In genomic region chr20:32847964-32848363, GRCh38 we compare ENCODE assay signal across 20 cellular contexts. TPM values are rescaled to one million over a fixed set of nuclear protein-coding genes. Genes with fewer than 3 reads are reported as not detected.
DNase-seq lines count a peak whose midpoint lies in the region; ATAC-seq and TF ChIP-seq lines count a peak whose summit lies in the region.
"Had no signal": no experiment of that assay in that cellular context is flagged by ENCODE, and none has a peak within 500 bp of the region (broad histone marks: within the 10 kb centered on the region; RNA-seq: fewer than 3 reads in every experiment).

No MANE protein-coding gene starts in this region.

- no peaks in the 10 kb centered on the region for H3K9me3 ChIP-seq in CD4-positive, alpha-beta T cell (ENCODE audit: control insufficient read depth, low read length)
- H3K9me3 ChIP-seq in T-helper 17 cell (ENCODE audit: control insufficient read depth, low read length, poor library complexity, severe bottlenecking) (no peaks in the 10 kb centered on the region), iPS-20b (ENCODE audit: insufficient read depth, low read depth, low read length) (no peaks in the 10 kb centered on the region), mammary epithelial cell (replicated peaks; ENCODE audit: insufficient read depth, low read length) (no peaks in the 10 kb centered on the region)

- no peak overlapping the region for H2AFZ ChIP-seq in mammary epithelial cell (ENCODE audit: low read depth, low read length)
- H2AFZ ChIP-seq: PC-9 had no signal

- in situ Hi-C loops in mammary epithelial cell (cut with MboI; ENCODE audit: low sequenced_read_pairs in 2 of 2) = no loop called here

- H3K36me3 ChIP-seq in iPS-20b (ENCODE audit: insufficient read depth, low read depth, low read length) (peaks cover 90% of the 10 kb centered on the region), mammary epithelial cell (ENCODE audit: insufficient read depth, low read length) (peaks cover 11% of the 10 kb centered on the region)

- ATAC-seq in activated CD4-positive, alpha-beta T cell treated with anti-CD3 and anti-CD28 coated beads for 36 hours = no peak
- no peak for ATAC-seq in CD4-positive, alpha-beta T cell (ENCODE audit: poor library complexity)
- no peak for ATAC-seq in T-helper 17 cell
- no peak for ATAC-seq in GM21447 (IDR thresholded peaks at IDR 0.05; ENCODE audit: unreplicated experiment)

- TF ChIP-seq CTCF in CD4-positive, alpha-beta T cell (IDR thresholded peaks at IDR 0.05) = no peak
- no peak for TF ChIP-seq CTCF in mammary epithelial cell (conservative IDR thresholded peaks at IDR 0.05 in 1 of 2, IDR thresholded peaks at IDR 0.05 in 1 of 2; ENCODE audit: extremely low read depth in 1 of 2, insufficient read depth in 1 of 2, low read depth in 1 of 2, low read length in 2 of 2)
- TF ChIP-seq CTCF in Calu3 (IDR thresholded peaks at IDR 0.05; ENCODE audit: unreplicated experiment) = no peak

- POLR2A ChIA-PET in activated CD4-positive, alpha-beta T cell treated with anti-CD3 and anti-CD28 coated beads for 36 hours (lab: Charles Lee) = no interaction called here
- POLR2A ChIA-PET in CD4-positive, alpha-beta T cell (lab: Charles Lee) = no interaction called here

- no peak overlapping the region for H3K4me2 ChIP-seq in mammary epithelial cell (ENCODE audit: insufficient read depth, low read depth, low read length)
- H3K4me2 ChIP-seq: PC-9 had no signal

- H3K27ac Mint-ChIP-seq in activated CD4-positive, alpha-beta T cell treated with anti-CD3 and anti-CD28 coated beads for 36 hours = peak overlapping the region; percentile 22
- H3K27ac Mint-ChIP-seq in CD4-positive, alpha-beta T cell = peak overlapping the region; percentile 23
- H3K27ac Mint-ChIP-seq in T-helper 17 cell (peak overlapping the region; percentile 45), Calu3 (ENCODE audit: unreplicated experiment) (no peak overlapping the region)

- intact Hi-C loops in activated CD4-positive, alpha-beta T cell treated with anti-CD3 and anti-CD28 coated beads for 36 hours (cut with DNase I, micrococcal nuclease) = no loop called here
- intact Hi-C loops in CD4-positive, alpha-beta T cell (cut with DNase I, micrococcal nuclease) = loop anchor here in 1 of 2 experiments (2.0 kb wide), 1 partner anchor 15 kb away; no protein-coding TSS in a partner anchor
- intact Hi-C loops in mammary epithelial cell (cut with micrococcal nuclease) (no loop called here), Calu3 (cut with micrococcal nuclease; ENCODE audit: unreplicated experiment) (no loop called here)

- H3K36me3 Mint-ChIP-seq in activated CD4-positive, alpha-beta T cell treated with anti-CD3 and anti-CD28 coated beads for 36 hours (ENCODE audit: low read depth) = peaks cover 57% of the 10 kb centered on the region
- peaks cover 99% of the 10 kb centered on the region for H3K36me3 Mint-ChIP-seq in CD4-positive, alpha-beta T cell (ENCODE audit: low read depth)
- H3K36me3 Mint-ChIP-seq in T-helper 17 cell (ENCODE audit: low read depth) = peaks cover 19% of the 10 kb centered on the region
- H3K36me3 Mint-ChIP-seq in Calu3 (ENCODE audit: insufficient read depth, unreplicated experiment) = peaks cover 77% of the 10 kb centered on the region

- H3K4me3 Mint-ChIP-seq in activated CD4-positive, alpha-beta T cell treated with anti-CD3 and anti-CD28 coated beads for 36 hours = no peak overlapping the region
- no peak overlapping the region for H3K4me3 Mint-ChIP-seq in CD4-positive, alpha-beta T cell
- H3K4me3 Mint-ChIP-seq in T-helper 17 cell (no peak overlapping the region), Calu3 (ENCODE audit: low read depth, unreplicated experiment) (no peak overlapping the region)

- H3K79me2 ChIP-seq in mammary epithelial cell (ENCODE audit: insufficient read depth, low read length) = peaks cover 47% of the 10 kb centered on the region

- H3K27me3 Mint-ChIP-seq in activated CD4-positive, alpha-beta T cell treated with anti-CD3 and anti-CD28 coated beads for 36 hours = no peaks in the 10 kb centered on the region
- no peaks in the 10 kb centered on the region for H3K27me3 Mint-ChIP-seq in CD4-positive, alpha-beta T cell
- H3K27me3 Mint-ChIP-seq in T-helper 17 cell = no peaks in the 10 kb centered on the region
- no peaks in the 10 kb centered on the region for H3K27me3 Mint-ChIP-seq in Calu3 (ENCODE audit: unreplicated experiment)

- H3K27ac ChIP-seq in CD4-positive, alpha-beta T cell (ENCODE audit: low read depth, low read length) = no peak overlapping the region
- no peak overlapping the region for H3K27ac ChIP-seq in iPS-20b (ENCODE audit: low read length)
- H3K27ac ChIP-seq in mammary epithelial cell (ENCODE audit: insufficient read depth, low read depth, low read length) = no peak overlapping the region
- H3K27ac ChIP-seq: 22Rv1, C4-2B, PC-9 had no signal

- CTCF ChIA-PET in activated CD4-positive, alpha-beta T cell treated with anti-CD3 and anti-CD28 coated beads for 36 hours (lab: Charles Lee) = interaction anchor here (0.6 to 0.9 kb wide), 2 partner anchors 18 to 622 kb away, joined by 3 to 4 read pairs; no protein-coding TSS in a partner anchor
- CTCF ChIA-PET in CD4-positive, alpha-beta T cell (lab: Charles Lee) = interaction anchor here (0.7 kb wide), 1 partner anchor 69 kb away, joined by 3 read pairs; no protein-coding TSS in a partner anchor
- CTCF ChIA-PET in mammary epithelial cell (lab: Charles Lee; ENCODE audit: low non-redundant PET) = no interaction called here
- CTCF ChIA-PET in Calu3 (lab: Charles Lee) = interaction anchor here (0.9 kb wide), 1 partner anchor 58 kb away, joined by 3 read pairs; no protein-coding TSS in a partner anchor

- BruUV-seq in mammary epithelial cell (replicated peaks; lab: Mats Ljungman, UMichigan) = no TSS peak
- no TSS peak for BruUV-seq in Calu3 (replicated peaks; lab: Mats Ljungman, UMichigan)

- H3K4me3 ChIP-seq in iPS-20b (ENCODE audit: low read length) (no peak overlapping the region), mammary epithelial cell (replicated peaks in 1 of 3; ENCODE audit: insufficient read depth in 1 of 3, low read depth in 2 of 3, low read length in 3 of 3) (no peak overlapping the region)
- H3K4me3 ChIP-seq: PC-9 had no signal

- peaks cover 2% of the 10 kb centered on the region for H4K20me1 ChIP-seq in mammary epithelial cell (ENCODE audit: insufficient read depth, low read length)

- no peak for DNase-seq in activated CD4-positive, alpha-beta T cell treated with anti-CD3 and anti-CD28 coated beads for 36 hours
- no peak for DNase-seq in activated CD4-positive, alpha-beta T cell treated with anti-CD3 and anti-CD28 coated beads, Interleukin-2, amount 50 U/mL, for 4 hours
- DNase-seq in CD4-positive, alpha-beta T cell = no peak
- DNase-seq in T-helper 17 cell (no peak), mammary epithelial cell (no peak), Calu3 (no peak)
- DNase-seq: AML-193, HCEC 1CT, IMR-90, Karpas-422, NCI-H1436, NCI-H2029, NCI-H2171, NCI-H526, PC-9 had no signal

- H3K9ac ChIP-seq in iPS-20b (ENCODE audit: low read depth, low read length) (0 out of 2 replicates have a peak overlapping the region, but pooled peaks have one; percentile 3), mammary epithelial cell (ENCODE audit: insufficient read depth, low read length) (no peak overlapping the region)

- H3K9me3 Mint-ChIP-seq in activated CD4-positive, alpha-beta T cell treated with anti-CD3 and anti-CD28 coated beads for 36 hours (ENCODE audit: low read depth) = no peaks in the 10 kb centered on the region
- no peaks in the 10 kb centered on the region for H3K9me3 Mint-ChIP-seq in CD4-positive, alpha-beta T cell
- H3K9me3 Mint-ChIP-seq in Calu3 (ENCODE audit: low read depth, unreplicated experiment) = no peaks in the 10 kb centered on the region

- 94% methylated on average over 5 of the region's 5 CpGs for WGBS in mammary epithelial cell (ENCODE audit: low coverage, missing lambda C conversion rate)

- H3K27me3 ChIP-seq in CD4-positive, alpha-beta T cell (ENCODE audit: control insufficient read depth, insufficient read depth, low read length) = no peaks in the 10 kb centered on the region
- H3K27me3 ChIP-seq in iPS-20b (ENCODE audit: insufficient read depth, low read length) (no peaks in the 10 kb centered on the region), mammary epithelial cell (ENCODE audit: insufficient read depth, low read length) (no peaks in the 10 kb centered on the region)

- dilution Hi-C loops in mammary epithelial cell (cut with HindIII; ENCODE audit: low sequenced_read_pairs) = no loop called here

- H3K4me1 ChIP-seq in iPS-20b (ENCODE audit: insufficient read depth, low read length) = 0 out of 2 replicates have a peak, but pooled peaks cover 3% of the 10 kb centered on the region
- peaks cover 4% of the 10 kb centered on the region for H3K4me1 ChIP-seq in mammary epithelial cell (ENCODE audit: insufficient read depth, low read length)

- peaks cover 11% of the 10 kb centered on the region for H3K4me1 Mint-ChIP-seq in activated CD4-positive, alpha-beta T cell treated with anti-CD3 and anti-CD28 coated beads for 36 hours
- peaks cover 45% of the 10 kb centered on the region for H3K4me1 Mint-ChIP-seq in CD4-positive, alpha-beta T cell (ENCODE audit: low read depth)
- peaks cover 9% of the 10 kb centered on the region for H3K4me1 Mint-ChIP-seq in T-helper 17 cell
- no peaks in the 10 kb centered on the region for H3K4me1 Mint-ChIP-seq in Calu3 (ENCODE audit: low read depth, unreplicated experiment)

RNA-seq across cellular contexts. Expression of gene EFCAB8, which starts 10.8 kb away (rescaled TPM):
- under 1 TPM; 0.37 to 0.40 TPM for total RNA-seq in activated CD4-positive, alpha-beta T cell treated with anti-CD3 and anti-CD28 coated beads for 36 hours
- 1 to 10 TPM in 1 of 2 experiments, under 1 TPM in 1; 0.81 to 2.5 TPM for total RNA-seq in CD4-positive, alpha-beta T cell
- total RNA-seq in T-helper 17 cell = 1 to 10 TPM in 1 of 2 donors, under 1 TPM in 1; 0.32 to 1.8 TPM
- total RNA-seq in mammary epithelial cell = under 1 TPM; 0.47 to 0.50 TPM
- not detected for polyA plus RNA-seq in mammary epithelial cell
- polyA minus RNA-seq in mammary epithelial cell = not detected
- 1.1 and 2.5 TPM in 2 replicates for total RNA-seq in Calu3 (2022)
- total RNA-seq: IMR-90, MCF 10A, PC-9 had no signal
- polyA plus RNA-seq: IMR-90 had no signal

RNA-seq across cellular contexts. Expression of gene MAPRE1, which starts 28.2 kb away (rescaled TPM):
- total RNA-seq in activated CD4-positive, alpha-beta T cell treated with anti-CD3 and anti-CD28 coated beads for 36 hours = 100 to 1,000 TPM; 112 to 125 TPM
- 100 to 1,000 TPM; 130 TPM for total RNA-seq in CD4-positive, alpha-beta T cell
- 100 to 1,000 TPM; 105 to 134 TPM for total RNA-seq in T-helper 17 cell
- 100 to 1,000 TPM; 114 to 123 TPM for total RNA-seq in mammary epithelial cell
- polyA plus RNA-seq in mammary epithelial cell = 72.7 TPM
- polyA minus RNA-seq in mammary epithelial cell = 75.8 TPM
- 205 and 211 TPM in 2 replicates for total RNA-seq in Calu3 (2022)
